25 cellular contexts compared by ENCODE assay signal in genomic region chr4:137825505-137825904, GRCh38.
"Had no signal": no experiment of that assay in that cellular context is flagged by ENCODE, and none has a peak within 500 bp of the region (broad histone marks: within the 10 kb centered on the region; RNA-seq: fewer than 3 reads in every experiment).

No MANE protein-coding gene starts in this region.

- H3K4me3 ChIP-seq: colonic mucosa, coronary artery, dorsolateral prefrontal cortex, esophagus muscularis mucosa, esophagus squamous epithelium, gastrocnemius medialis, gastroesophageal sphincter, heart left ventricle, heart right ventricle had no signal

- H3K36me3 ChIP-seq: colonic mucosa, esophagus muscularis mucosa, esophagus squamous epithelium, gastrocnemius medialis, gastroesophageal sphincter, heart left ventricle, heart right ventricle had no signal

- H3K27me3 ChIP-seq: colonic mucosa, dorsolateral prefrontal cortex, esophagus muscularis mucosa, esophagus squamous epithelium, foreskin keratinocyte, gastrocnemius medialis, gastroesophageal sphincter, heart left ventricle, heart right ventricle had no signal

- DNase-seq: colonic mucosa; cortex of kidney; dermis blood vessel endothelial cell; dorsolateral prefrontal cortex; effector CD4-positive, alpha-beta T cell; effector CD8-positive, alpha-beta T cell; effector memory CD4-positive, alpha-beta T cell; effector memory CD8-positive, alpha-beta T cell; endodermal cell; erythroblast; esophagus squamous epithelium; foreskin fibroblast; foreskin keratinocyte; foreskin melanocyte; gastrocnemius medialis; glutamatergic neuron; head of caudate nucleus; heart left ventricle; heart right ventricle had no signal

- H3K27ac ChIP-seq: colonic mucosa, coronary artery, dorsolateral prefrontal cortex, epithelial cell of prostate, esophagus muscularis mucosa, esophagus squamous epithelium, foreskin keratinocyte, gastrocnemius medialis, gastroesophageal sphincter, heart left ventricle, heart right ventricle had no signal

- H3K4me3 Mint-ChIP-seq: dendritic cell treated with granulocyte-macrophage colony-stimulating factor and Interleukin-4, amounts not matched to agents 40 ng/mL and 50 ng/mL, for 4 days; effector memory CD8-positive, alpha-beta T cell; endodermal cell had no signal

- ATAC-seq: effector memory CD8-positive, alpha-beta T cell; esophagus mucosa; foreskin keratinocyte; gastrocnemius medialis; gastroesophageal sphincter; heart left ventricle; heart right ventricle had no signal

- H3K27ac Mint-ChIP-seq: dendritic cell treated with granulocyte-macrophage colony-stimulating factor and Interleukin-4, amounts not matched to agents 40 ng/mL and 50 ng/mL, for 4 days; effector memory CD8-positive, alpha-beta T cell; endodermal cell had no signal

- H3K4me1 Mint-ChIP-seq: endodermal cell had no signal

- H3K4me1 ChIP-seq: colonic mucosa, esophagus muscularis mucosa, esophagus squamous epithelium, gastroesophageal sphincter, heart left ventricle, heart right ventricle had no signal

- H3K27me3 Mint-ChIP-seq: dendritic cell treated with granulocyte-macrophage colony-stimulating factor and Interleukin-4, amounts not matched to agents 40 ng/mL and 50 ng/mL, for 4 days; effector memory CD8-positive, alpha-beta T cell had no signal

- H3K9me3 ChIP-seq: colonic mucosa, esophagus muscularis mucosa, gastrocnemius medialis had no signal
